ENCODE assay signal across 15 cellular contexts in the genomic region with DNA sequence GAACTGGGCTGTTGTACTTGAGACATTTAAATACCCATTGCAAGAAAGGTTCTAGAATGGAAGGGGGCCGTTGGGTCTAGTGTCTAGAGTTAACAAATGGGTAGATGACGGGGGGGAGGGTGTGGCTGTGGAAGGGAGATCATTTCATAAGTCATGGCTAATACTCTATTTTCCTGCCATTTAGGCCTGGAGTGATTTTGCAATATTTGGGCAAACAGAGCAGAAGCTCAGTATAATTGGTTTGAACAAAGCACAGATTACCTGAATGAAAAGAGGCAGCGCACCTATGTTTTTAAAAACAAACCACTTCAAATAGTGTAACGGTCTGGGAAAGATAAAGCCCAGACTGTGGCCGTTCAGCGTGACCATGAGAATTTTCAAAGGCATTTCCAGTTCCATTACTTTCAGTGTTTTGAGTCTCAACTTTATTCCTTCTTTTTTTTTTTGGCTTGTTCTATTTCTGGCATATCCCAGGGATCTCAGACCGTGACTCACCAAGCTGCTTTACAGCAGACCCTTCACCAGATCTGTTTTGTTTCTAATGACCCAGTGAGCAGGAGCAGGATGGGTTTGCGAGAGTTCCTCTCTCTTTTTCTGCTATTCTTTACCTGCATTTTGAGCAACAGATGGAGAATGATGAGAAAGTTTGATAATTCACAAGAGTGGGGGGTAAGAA.
A peak's percentile ranks its signal among the peaks of the same experiment; 100 is the strongest.
DNase-seq lines count a peak whose midpoint lies in the region; ATAC-seq and TF ChIP-seq lines count a peak whose summit lies in the region.
"Had no signal": no experiment of that assay in that cellular context is flagged by ENCODE, and none has a peak within 500 bp of the region (broad histone marks: within the 10 kb centered on the region; RNA-seq: fewer than 3 reads in every experiment).

No MANE protein-coding gene starts in this region.

- 52 to 71% methylated on average over 7 to 8 of the region's 8 CpGs for WGBS in gastroesophageal sphincter (ENCODE audit: low coverage in 1 of 2), 2 donors

- no peak for TF ChIP-seq POLR2A in gastroesophageal sphincter (IDR thresholded peaks at IDR 0.05)

- peaks cover 0 to 18% of the 10 kb centered on the region in 2 donors for H3K36me3 ChIP-seq in gastroesophageal sphincter

- no peak overlapping the region for H3K4me3 Mint-ChIP-seq in nephron
- H3K4me3 Mint-ChIP-seq in nephron progenitor cell = no peak overlapping the region
- no peak overlapping the region for H3K4me3 Mint-ChIP-seq in activated naive CD4-positive, alpha-beta T cell treated with anti-CD3 and anti-CD28 coated beads, Interleukin-2, amount 10 ng/mL, durations not matched to agents 7 days and 5 days
- H3K4me3 Mint-ChIP-seq: activated CD4-positive, alpha-beta T cell treated with anti-CD3 and anti-CD28 coated beads, Interleukin-2, amount 10 ng/mL, durations not matched to agents 7 days and 5 days; activated T-cell treated with anti-CD3 and anti-CD28 coated beads, Interleukin-2, amount 50 U/mL, for 24 hours had no signal

- H3K36me3 Mint-ChIP-seq in nephron (ENCODE audit: low read depth) (peaks cover 3% of the 10 kb centered on the region), nephron progenitor cell (ENCODE audit: low read depth) (peaks cover 9% of the 10 kb centered on the region)
- H3K36me3 Mint-ChIP-seq in activated naive CD4-positive, alpha-beta T cell treated with anti-CD3 and anti-CD28 coated beads, Interleukin-2, amount 10 ng/mL, durations not matched to agents 7 days and 5 days = no peaks in the 10 kb centered on the region

- CTCF ChIA-PET in activated naive CD4-positive, alpha-beta T cell treated with anti-CD3 and anti-CD28 coated beads, Interleukin-2, amount 10 ng/mL, durations not matched to agents 7 days and 5 days (lab: Charles Lee) = no interaction called here

- no peaks in the 10 kb centered on the region for H3K9me3 ChIP-seq in gastroesophageal sphincter

- H3K27me3 Mint-ChIP-seq in nephron (ENCODE audit: low read depth) (peaks cover 15% of the 10 kb centered on the region), nephron progenitor cell (ENCODE audit: low read depth, poor library complexity) (peaks cover 18% of the 10 kb centered on the region)
- H3K27me3 Mint-ChIP-seq in activated naive CD4-positive, alpha-beta T cell treated with anti-CD3 and anti-CD28 coated beads, Interleukin-2, amount 10 ng/mL, durations not matched to agents 7 days and 5 days = peaks cover 18% of the 10 kb centered on the region
- H3K27me3 Mint-ChIP-seq: activated T-cell treated with anti-CD3 and anti-CD28 coated beads, Interleukin-2, amount 50 U/mL, for 24 hours had no signal

- TF ChIP-seq CTCF in gastroesophageal sphincter (IDR thresholded peaks at IDR 0.05) (no peak), nephron (IDR thresholded peaks at IDR 0.05; ENCODE audit: unreplicated experiment in 3 of 3) (no peak), nephron progenitor cell (IDR thresholded peaks at IDR 0.05) (no peak)

- H3K27me3 ChIP-seq in gastroesophageal sphincter = no peaks in the 10 kb centered on the region

- no peak overlapping the region for H3K4me3 ChIP-seq in gastroesophageal sphincter

- H3K4me1 ChIP-seq in gastroesophageal sphincter = peaks cover 0 to 25% (median 0%) of the 10 kb centered on the region in 3 donors
- H3K4me1 ChIP-seq: parathyroid adenoma had no signal

- DNase-seq in DMS153 treated with DMSO at 0.1 percent for 48 hours (lab: John Stamatoyannopoulos, UW; ENCODE audit: unreplicated experiment) (peak; percentile 76), NCI-H69 (lab: John Stamatoyannopoulos, UW) (peak; percentile 96), nephron progenitor cell (no peak), SIG-M5 treated with dmso at 0.1 percent for 504 hours (lab: John Stamatoyannopoulos, UW; ENCODE audit: unreplicated experiment) (no peak)
- no peak for DNase-seq in activated naive CD4-positive, alpha-beta T cell treated with anti-CD3 and anti-CD28 coated beads, Interleukin-2, amount 10 ng/mL, durations not matched to agents 7 days and 5 days
- DNase-seq: activated CD4-positive, alpha-beta T cell treated with anti-CD3 and anti-CD28 coated beads, Interleukin-2, amount 10 ng/mL, durations not matched to agents 7 days and 5 days; activated T-cell treated with anti-CD3 and anti-CD28 coated beads, Interleukin-2, amount 50 U/mL, for 24 hours; mesendoderm; MM.1S; stimulated activated CD4-positive, alpha-beta T cell treated with anti-CD3 and anti-CD28 coated beads, Interleukin-15, amount 100 ng/mL, for 24 hours; T1000 had no signal

- H3K9me3 Mint-ChIP-seq in nephron = no peaks in the 10 kb centered on the region
- H3K9me3 Mint-ChIP-seq in nephron progenitor cell = no peaks in the 10 kb centered on the region
- no peaks in the 10 kb centered on the region for H3K9me3 Mint-ChIP-seq in activated naive CD4-positive, alpha-beta T cell treated with anti-CD3 and anti-CD28 coated beads, Interleukin-2, amount 10 ng/mL, durations not matched to agents 7 days and 5 days
- H3K9me3 Mint-ChIP-seq: activated CD4-positive, alpha-beta T cell treated with anti-CD3 and anti-CD28 coated beads, Interleukin-2, amount 10 ng/mL, durations not matched to agents 7 days and 5 days; activated T-cell treated with anti-CD3 and anti-CD28 coated beads, Interleukin-2, amount 50 U/mL, for 24 hours had no signal

- ATAC-seq in gastroesophageal sphincter = peak; percentile 48
- ATAC-seq in HG03139 (IDR thresholded peaks at IDR 0.05; ENCODE audit: unreplicated experiment) = no peak

- H3K27ac Mint-ChIP-seq in nephron (peak overlapping the region; percentile 30 to 66 (median 35)), nephron progenitor cell (no peak overlapping the region)
- H3K27ac Mint-ChIP-seq in activated naive CD4-positive, alpha-beta T cell treated with anti-CD3 and anti-CD28 coated beads, Interleukin-2, amount 10 ng/mL, durations not matched to agents 7 days and 5 days = no peak overlapping the region
- H3K27ac Mint-ChIP-seq: activated CD4-positive, alpha-beta T cell treated with anti-CD3 and anti-CD28 coated beads, Interleukin-2, amount 10 ng/mL, durations not matched to agents 7 days and 5 days; activated T-cell treated with anti-CD3 and anti-CD28 coated beads, Interleukin-2, amount 50 U/mL, for 24 hours had no signal

- H3K4me1 Mint-ChIP-seq in nephron = peaks cover 35% of the 10 kb centered on the region
- peaks cover 61% of the 10 kb centered on the region for H3K4me1 Mint-ChIP-seq in nephron progenitor cell
- H3K4me1 Mint-ChIP-seq in activated naive CD4-positive, alpha-beta T cell treated with anti-CD3 and anti-CD28 coated beads, Interleukin-2, amount 10 ng/mL, durations not matched to agents 7 days and 5 days = no peaks in the 10 kb centered on the region
- H3K4me1 Mint-ChIP-seq: activated CD4-positive, alpha-beta T cell treated with anti-CD3 and anti-CD28 coated beads, Interleukin-2, amount 10 ng/mL, durations not matched to agents 7 days and 5 days had no signal

- no peak overlapping the region for H3K27ac ChIP-seq in gastroesophageal sphincter
- H3K27ac ChIP-seq: parathyroid adenoma had no signal

- no peak for TF ChIP-seq EP300 in gastroesophageal sphincter (IDR thresholded peaks at IDR 0.05)

Comparison
In these comparisons a context has a peak if more than half of its experiments do, and no peak if none do; other contexts are left out.
1. DNase-seq: peak in DMS153 treated with DMSO at 0.1 percent for 48 hours (single experiment) and NCI-H69 (single experiment); none in nephron progenitor cell (single experiment), SIG-M5 treated with dmso at 0.1 percent for 504 hours (single experiment) and activated naive CD4-positive, alpha-beta T cell treated with anti-CD3 and anti-CD28 coated beads, Interleukin-2, amount 10 ng/mL, durations not matched to agents 7 days and 5 days (single experiment).
2. H3K27ac Mint-ChIP-seq: peak in nephron (3 of 3); none in nephron progenitor cell (single experiment) and activated naive CD4-positive, alpha-beta T cell treated with anti-CD3 and anti-CD28 coated beads, Interleukin-2, amount 10 ng/mL, durations not matched to agents 7 days and 5 days (single experiment).